Comparison of ENCODE assay signal across 13 cellular contexts in the genomic region with DNA sequence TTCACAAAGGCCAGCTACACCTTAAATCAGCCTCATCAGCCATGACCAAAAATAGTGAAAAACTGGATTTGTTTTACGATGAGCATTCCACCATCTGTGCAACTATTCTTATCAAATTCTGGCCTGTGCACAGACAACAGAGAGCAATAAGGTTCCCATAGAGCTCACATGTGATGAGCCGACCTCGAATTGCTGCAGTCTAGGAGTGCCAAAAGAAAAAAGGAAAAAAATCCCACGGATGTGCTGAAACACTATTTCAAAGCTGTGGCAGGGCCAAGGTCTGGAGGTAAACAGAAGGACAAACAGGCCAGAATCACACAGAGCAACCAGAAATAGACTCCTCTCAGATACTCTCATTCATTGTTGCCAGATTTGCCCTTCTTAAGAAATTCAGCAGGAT.
"Had no signal": no experiment of that assay in that cellular context is flagged by ENCODE, and none has a peak within 500 bp of the region (broad histone marks: within the 10 kb centered on the region; RNA-seq: fewer than 3 reads in every experiment).

No MANE protein-coding gene starts in this region.

- DNase-seq: colonic mucosa; dermis blood vessel endothelial cell; esophagus squamous epithelium; foreskin fibroblast; immature natural killer cell; left ventricle myocardium inferior; lower lobe of right lung; posterior cingulate gyrus; sigmoid colon; small intestine; stimulated activated CD4-positive, alpha-beta T cell treated with anti-CD3 and anti-CD28 coated beads, Interleukin-2, amount 100 ng/mL, for 48 hours; stimulated activated naive CD4-positive, alpha-beta T cell treated with Interleukin-2 at 50 U/mL for 16 hours; trophoblast cell had no signal
